Comparison of ENCODE assay signal across 8 cellular contexts in the genomic region with DNA sequence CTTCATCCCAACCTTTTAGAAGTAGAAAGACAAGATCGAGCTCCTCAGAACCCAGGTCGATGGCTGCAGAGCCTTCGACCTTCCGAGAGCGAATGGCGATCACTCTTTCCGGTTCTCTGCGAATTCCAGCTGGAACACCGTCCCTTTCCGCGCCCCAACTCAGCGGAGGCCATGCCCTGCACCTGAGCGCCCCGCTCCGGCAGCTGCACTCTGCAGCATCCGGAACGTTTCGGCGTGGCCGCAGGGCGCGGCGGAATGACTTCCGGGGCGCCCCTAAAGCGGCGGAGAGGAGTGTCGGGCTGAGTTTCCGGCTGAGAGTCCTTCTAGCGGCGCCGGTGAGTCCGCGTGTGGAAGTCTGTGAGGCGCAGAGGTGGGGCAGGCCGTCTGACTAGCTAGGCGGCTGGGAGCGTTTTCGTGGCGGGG. TPM values are rescaled to one million over a fixed set of nuclear protein-coding genes. Genes with fewer than 3 reads are reported as not detected.
DNase-seq lines count a peak whose midpoint lies in the region; ATAC-seq and TF ChIP-seq lines count a peak whose summit lies in the region.
"Not testable (repeated sequence)": the region's sequence is repeated elsewhere in the genome, so short reads cannot be mapped to it uniquely, and the experiment has no call there.

A gene (plus strand): TSS at position 284 of the 423 bp plus-strand sequence. CDS start 4,942 bp downstream, outside the sequence.

- H3K9me3 ChIP-seq in PC-9 (ENCODE audit: insufficient read depth, low read depth); endocrine pancreas (ENCODE audit: control insufficient read depth, low read length): not testable (repeated sequence)

- intact Hi-C loops in PC-9 (cut with micrococcal nuclease; ENCODE audit: unreplicated experiment); lower leg skin (cut with DNase I; ENCODE audit: low total_unique reads): not testable (repeated sequence)

- TF ChIP-seq CTCF in PC-9 (conservative IDR thresholded peaks at IDR 0.05), result peak; percentile 55; the same call in 1 of the 2 replicates
- not testable (repeated sequence) for TF ChIP-seq CTCF in lower leg skin (IDR thresholded peaks at IDR 0.05)

- H3F3A ChIP-seq in PC-9 (ENCODE audit: insufficient read depth, low read depth), result not testable (repeated sequence)

- peak within 1 kb of the TSS; percentile 67; the same call in 1 of the 2 replicates for H2AFZ ChIP-seq in PC-9

- CTCF ChIA-PET in PC-9 (lab: Charles Lee), result not testable (repeated sequence)

- not testable (repeated sequence) for H3K4me1 ChIP-seq in PC-9 (replicated peaks; ENCODE audit: insufficient read depth); endocrine pancreas (ENCODE audit: control insufficient read depth, insufficient read depth, low read length)

- H3K4me2 ChIP-seq in PC-9, result peak within 1 kb of the TSS; percentile 86

- H3K36me3 ChIP-seq in PC-9 (ENCODE audit: low read depth); endocrine pancreas (ENCODE audit: control insufficient read depth, insufficient read depth, low read length): not testable (repeated sequence)

- BruUV-seq in PC-9 (replicated peaks; lab: Mats Ljungman, UMichigan), result not testable (repeated sequence)

- not testable (repeated sequence) for H3K9me2 ChIP-seq in PC-9 (ENCODE audit: insufficient read depth)

- H3K27ac ChIP-seq in PC-9, result peak within 1 kb of the TSS; percentile 57

- 0% methylated on average over 25 to 28 of the region's 40 CpGs for WGBS in lower leg skin, 2 donors

- not testable (repeated sequence) for TF ChIP-seq POLR2A in lower leg skin (IDR thresholded peaks at IDR 0.05)

- DNase-seq in A172 (ENCODE audit: low spot score), result peak; percentile 65
- DNase-seq in PC-9, result peak; percentile 75 to 83
- DNase-seq in activated T-cell treated with anti-CD3 and anti-CD28 coated beads, Interleukin-2, amount 50 U/mL, for 1 hour, result peak; percentile 75
- peak; percentile 54 to 94 for DNase-seq in lower leg skin (ENCODE audit: low spot score in 2 of 2)
- peak; percentile 63 for DNase-seq in stimulated activated CD4-positive, alpha-beta T cell treated with anti-CD3 and anti-CD28 coated beads, Interleukin-12 subunit alpha, Interleukin-12 subunit beta, amount 100 ng/mL, for 4 hours

- not testable (repeated sequence) for H3K27me3 ChIP-seq in PC-9 (ENCODE audit: insufficient read depth, low read depth); endocrine pancreas (ENCODE audit: control insufficient read depth, insufficient read depth, low read length)

- ATAC-seq in GM18873 (IDR thresholded peaks at IDR 0.05; ENCODE audit: low FRiP score, unreplicated experiment), result peak; percentile 87
- ATAC-seq in HG02970 (IDR thresholded peaks at IDR 0.05; ENCODE audit: low FRiP score, unreplicated experiment), result peak; percentile 96

- H3K4me3 ChIP-seq in PC-9 (peak within 1 kb of the TSS; percentile 49), endocrine pancreas (ENCODE audit: control insufficient read depth, insufficient read depth, low read length) (peak within 1 kb of the TSS; percentile 70), lower leg skin (ENCODE audit: low read depth, poor library complexity, severe bottlenecking) (peak within 1 kb of the TSS; percentile 15)

- not testable (repeated sequence) for H3K9ac ChIP-seq in endocrine pancreas (ENCODE audit: control insufficient read depth, insufficient read depth, low read length)

- POLR2A ChIA-PET in PC-9 (lab: Charles Lee; ENCODE audit: unreplicated experiment), result not testable (repeated sequence)

- H4K20me1 ChIP-seq in PC-9 (ENCODE audit: insufficient read depth), result not testable (repeated sequence)

- not testable (repeated sequence) for H3K79me2 ChIP-seq in PC-9 (ENCODE audit: low read depth)

RNA-seq across cellular contexts. Expression of the gene that starts here (rescaled TPM):
- total RNA-seq in A172 (2014; rRNA removed; shearing (Covaris generic)), result 52.6 and 65.7 TPM in 2 replicates
- total RNA-seq in PC-9 (2021), result 16.9 and 24.7 TPM in 2 replicates
- total RNA-seq in lower leg skin, result 10 to 100 TPM in 3 of 4 donors, 1 to 10 TPM in 1; 4.3 to 14.5 (median 13.3) TPM

Comparison
In these comparisons a context has a peak if more than half of its experiments do, and no peak if none do; other contexts are left out.
1. Peak in every context shown above with its lines: DNase-seq, ATAC-seq, H3K4me3 ChIP-seq and H3K27ac ChIP-seq.
2. H3K4me3 ChIP-seq: peak in every context shown above with its lines; median percentile 70 in endocrine pancreas; 49 in PC-9; 15 in lower leg skin.